8 cellular contexts compared by ENCODE assay signal in the genomic region with DNA sequence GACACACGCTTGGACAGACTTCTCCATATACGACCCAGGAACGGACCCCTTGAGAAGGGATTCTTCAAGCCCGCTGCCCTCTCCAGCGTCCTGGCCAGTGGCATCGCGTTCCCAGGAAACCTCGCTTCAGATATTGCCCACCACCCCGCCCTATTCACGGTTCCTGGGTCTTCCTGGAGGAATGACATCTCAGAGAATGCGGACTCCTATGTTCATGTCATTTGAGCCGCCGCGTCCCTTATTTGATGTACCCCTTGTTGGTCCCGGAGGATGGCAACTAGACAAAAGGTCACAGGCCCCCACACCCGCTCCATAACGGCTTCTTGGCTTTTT. TPM values are rescaled to one million over a fixed set of nuclear protein-coding genes. Genes with fewer than 3 reads are reported as not detected.
DNase-seq lines count a peak whose midpoint lies in the region; ATAC-seq, FAIRE-seq and TF ChIP-seq lines count a peak whose summit lies in the region.

No MANE protein-coding gene starts in this region.

- no peaks in the 10 kb centered on the region for H3K36me3 Mint-ChIP-seq in endothelial cell (ENCODE audit: low read depth, unreplicated experiment)

- TF ChIP-seq CTCF in GM12864 (IDR thresholded peaks at IDR 0.05; ENCODE audit: low read depth, low read length, missing control alignments) (no peak), Peyer's patch (IDR thresholded peaks at IDR 0.05) (no peak), endothelial cell (IDR thresholded peaks at IDR 0.05; ENCODE audit: unreplicated experiment) (no peak), osteoblast (IDR thresholded peaks at IDR 0.05; ENCODE audit: extremely low read depth, low read depth, low read length) (no peak)

- peaks cover 26% of the 10 kb centered on the region for H3K4me1 Mint-ChIP-seq in endothelial cell (ENCODE audit: unreplicated experiment)

- peak overlapping the region; percentile 92 for H3K4me2 ChIP-seq in osteoblast (ENCODE audit: insufficient read depth, low read length)

- H3K4me3 Mint-ChIP-seq in endothelial cell (ENCODE audit: unreplicated experiment): peak overlapping the region; percentile 96

- peaks cover 45% of the 10 kb centered on the region for H3K79me2 ChIP-seq in osteoblast (ENCODE audit: insufficient read depth, low read length)

- peaks cover 25% of the 10 kb centered on the region for H4K20me1 ChIP-seq in osteoblast (ENCODE audit: insufficient read depth, low read length)

- DNase-seq in GM12864 (ENCODE audit: low read depth) (no peak), Peyer's patch (peak in 1 of 3 donors; percentile 18), endothelial cell (ENCODE audit: low spot score) (peak; percentile 12), osteoblast (ENCODE audit: insufficient read length, low spot score, missing footprints) (peak; percentile 78), NCI-H1417 (lab: John Stamatoyannopoulos, UW) (no peak), EL (no peak), GM12892 (ENCODE audit: insufficient read length) (no peak)

- H3K36me3 ChIP-seq in Peyer's patch (no peaks in the 10 kb centered on the region), osteoblast (ENCODE audit: insufficient read depth, low read length) (no peaks in the 10 kb centered on the region)

- H3K4me3 ChIP-seq in GM12864 (ENCODE audit: low read depth, low read length) (peak overlapping the region; percentile 99), Peyer's patch (peak overlapping the region; percentile 89 to 100 (median 96)), osteoblast (ENCODE audit: insufficient read depth, low read length) (peak overlapping the region; percentile 97)

- no peak overlapping the region for H3K27ac Mint-ChIP-seq in endothelial cell (ENCODE audit: unreplicated experiment)

- peak overlapping the region; percentile 96 for H2AFZ ChIP-seq in osteoblast (ENCODE audit: low read length)

- no peak for ATAC-seq in GM19395 (IDR thresholded peaks at IDR 0.05; ENCODE audit: unreplicated experiment)

- H3K9me3 ChIP-seq in Peyer's patch (no peaks in the 10 kb centered on the region), osteoblast (ENCODE audit: low read depth, low read length) (no peaks in the 10 kb centered on the region)

- H3K4me1 ChIP-seq in Peyer's patch (peaks cover 0 to 17% (median 2%) of the 10 kb centered on the region in 4 donors), osteoblast (ENCODE audit: insufficient read depth, low read length) (peaks cover 18% of the 10 kb centered on the region)

- peaks cover 5% of the 10 kb centered on the region for H3K9me3 Mint-ChIP-seq in endothelial cell (ENCODE audit: unreplicated experiment)

- no peak for FAIRE-seq in GM12892 (lab: Jason Lieb, UNC)

- H3K27me3 ChIP-seq in Peyer's patch (no peaks in the 10 kb centered on the region), osteoblast (ENCODE audit: insufficient read depth, low read length) (no peaks in the 10 kb centered on the region)

- H3K27ac ChIP-seq in Peyer's patch (peak overlapping the region; percentile 89 to 96 (median 91)), osteoblast (ENCODE audit: low read depth, low read length) (no peak overlapping the region)

- peaks cover 2% of the 10 kb centered on the region for H3K27me3 Mint-ChIP-seq in endothelial cell (ENCODE audit: unreplicated experiment)

- TF ChIP-seq POLR2A in Peyer's patch (IDR thresholded peaks at IDR 0.05): no peak
- TF ChIP-seq POLR2A in GM12892 (IDR thresholded peaks at IDR 0.05; ENCODE audit: low read depth, low read length): no peak

RNA-seq across cellular contexts. Expression of a gene that starts 0.6 kb away (rescaled TPM):
- 10 to 100 TPM; 47.0 to 59.3 (median 55.0) TPM for total RNA-seq in Peyer's patch
- 64.5 TPM for total RNA-seq in endothelial cell (ENCODE audit: unreplicated experiment)
- total RNA-seq in osteoblast: 40.5 and 47.7 TPM in 2 replicates
- 9.9 TPM for polyA plus RNA-seq in GM12892 (2012; ENCODE audit: missing spikeins)

Comparison
In these comparisons a context has a peak if more than half of its experiments do, and no peak if none do; other contexts are left out.
1. DNase-seq: peak in endothelial cell (single experiment) and osteoblast (single experiment); none in GM12864 (single experiment), NCI-H1417 (0 of 3), EL (single experiment) and GM12892 (single experiment).
2. Peak in every context shown above with its lines, with median percentiles within 50 percentile points of each other: H3K4me3 ChIP-seq.